8 cellular contexts compared by ENCODE assay signal in genomic region chr17:43846221-43846712, GRCh38. TPM values are rescaled to one million over a fixed set of nuclear protein-coding genes. Genes with fewer than 3 reads are reported as not detected.
DNase-seq lines count a peak whose midpoint lies in the region; ATAC-seq and TF ChIP-seq lines count a peak whose summit lies in the region.

No MANE protein-coding gene starts in this region.

- no peaks in the 10 kb centered on the region for H3K9me2 ChIP-seq in Karpas-422 (replicated peaks; ENCODE audit: insufficient read depth, low read length)

- no peak for TF ChIP-seq EP300 in ovary (IDR thresholded peaks at IDR 0.05)

- intact Hi-C loops in ovary (cut with DNase I): loop anchor here in 1 of 4 donors (10.0 kb wide), 2 partner anchors 71 to 151 kb away; partner anchors contain the start of gene DUSP3
- intact Hi-C loops in tibial artery (cut with DNase I; ENCODE audit: low total_unique reads): loop anchor here (10.0 kb wide), 1 partner anchor 151 kb away; no protein-coding TSS in a partner anchor

- ATAC-seq in GM19467 (IDR thresholded peaks at IDR 0.05; ENCODE audit: unreplicated experiment): no peak

- H3K4me1 ChIP-seq in Karpas-422 (ENCODE audit: low read length): no peaks in the 10 kb centered on the region
- peaks cover 2% of the 10 kb centered on the region; the same call in 1 of the 2 replicates for H3K4me1 ChIP-seq in SJCRH30
- no peaks in the 10 kb centered on the region for H3K4me1 ChIP-seq in ovary (ENCODE audit: insufficient read depth)
- H3K4me1 ChIP-seq in tibial artery: peaks cover 0 to 13% (median 6%) of the 10 kb centered on the region in 4 donors

- H3K9me3 ChIP-seq in Karpas-422 (ENCODE audit: low read length): no peaks in the 10 kb centered on the region
- H3K9me3 ChIP-seq in SJCRH30 (replicated peaks): no peaks in the 10 kb centered on the region
- no peaks in the 10 kb centered on the region for H3K9me3 ChIP-seq in ovary
- H3K9me3 ChIP-seq in tibial artery: no peaks in the 10 kb centered on the region

- no peaks in the 10 kb centered on the region for H3K79me2 ChIP-seq in Karpas-422 (ENCODE audit: low read length)

- H3K9ac ChIP-seq in Karpas-422 (ENCODE audit: low read length): no peak overlapping the region

- WGBS in ovary, 3 donors: 17 to 19% (median 19%) methylated on average over 12 to 13 of the region's 13 CpGs

- TF ChIP-seq POLR2A in ovary (IDR thresholded peaks at IDR 0.05): no peak

- DNase-seq in ELR (ENCODE audit: low read depth): peak; percentile 85
- DNase-seq in Karpas-422: peak; percentile 86
- DNase-seq in SJCRH30: peak; percentile 74 to 78
- DNase-seq in activated gamma-delta T cell treated with anti-CD3 and anti-CD28 coated beads, Interleukin-2, amount 50 U/mL, for 16 hours (ENCODE audit: low read depth): peak; percentile 55
- peak; percentile 74 for DNase-seq in globus pallidus (ENCODE audit: low spot score)
- DNase-seq in ovary: peak; percentile 68 to 87 (median 82)
- DNase-seq in tibial artery: peak; percentile 84 to 89

- H3K4me3 ChIP-seq in Karpas-422 (ENCODE audit: low read length): no peak overlapping the region
- H3K4me3 ChIP-seq in SJCRH30: no peak overlapping the region
- no peak overlapping the region for H3K4me3 ChIP-seq in ovary
- H3K4me3 ChIP-seq in tibial artery: no peak overlapping the region

- no peak overlapping the region for H3K4me2 ChIP-seq in Karpas-422 (ENCODE audit: low read depth, low read length, poor library complexity, severe bottlenecking)

- no peaks in the 10 kb centered on the region for H4K20me1 ChIP-seq in Karpas-422 (ENCODE audit: insufficient read depth, low read depth, low read length)

- no peaks in the 10 kb centered on the region for H3K36me3 ChIP-seq in Karpas-422 (ENCODE audit: insufficient read depth, low read length)
- no peaks in the 10 kb centered on the region for H3K36me3 ChIP-seq in SJCRH30
- no peaks in the 10 kb centered on the region for H3K36me3 ChIP-seq in ovary
- no peaks in the 10 kb centered on the region for H3K36me3 ChIP-seq in tibial artery

- H3K27me3 ChIP-seq in Karpas-422 (ENCODE audit: low read length) (no peaks in the 10 kb centered on the region), SJCRH30 (peaks cover 22% of the 10 kb centered on the region), ovary (no peaks in the 10 kb centered on the region), tibial artery (no peaks in the 10 kb centered on the region)

- H2AFZ ChIP-seq in Karpas-422 (ENCODE audit: low read length): no peak overlapping the region

- TF ChIP-seq CTCF in ovary (IDR thresholded peaks at IDR 0.05) (peak; percentile 77 to 84 (median 82)), tibial artery (IDR thresholded peaks at IDR 0.05) (peak; percentile 95 to 96)

- H3K27ac ChIP-seq in Karpas-422 (ENCODE audit: low read length) (no peak overlapping the region), SJCRH30 (no peak overlapping the region), ovary (no peak overlapping the region), tibial artery (peak overlapping the region in 1 of 2 donors; percentile 37)

RNA-seq across cellular contexts. Expression of gene CD300LG, which starts 0.7 kb away (rescaled TPM):
- not detected in 2 replicates for total RNA-seq in Karpas-422 (2014; rRNA removed; shearing (Covaris generic); ENCODE audit: low replicate concordance)
- not detected in 2 replicates for total RNA-seq in SJCRH30 (2014; rRNA removed; shearing (Covaris generic))
- total RNA-seq in ovary: 1 to 10 TPM in 5 of 7 donors, under 1 TPM in 2; 0.13 to 6.8 (median 1.2) TPM
- 1 to 10 TPM; 3.4 to 5.6 TPM for polyA plus RNA-seq in ovary

RNA-seq across cellular contexts. Expression of gene MPP3, which starts 13.3 kb away (rescaled TPM):
- total RNA-seq in Karpas-422 (2014; rRNA removed; shearing (Covaris generic); ENCODE audit: low replicate concordance): not detected in 2 replicates
- 6.6 and 11.3 TPM in 2 replicates for total RNA-seq in SJCRH30 (2014; rRNA removed; shearing (Covaris generic))
- total RNA-seq in ovary: 10 to 100 TPM in 1 of 7 donors, 1 to 10 TPM in 6; 2.7 to 17.2 (median 4.4) TPM
- 1 to 10 TPM; 2.7 to 2.9 TPM for polyA plus RNA-seq in ovary
